Comparison of ENCODE assay signal across 8 cellular contexts in genomic region chr6:170583736-170584180, GRCh38. TPM values are rescaled to one million over a fixed set of nuclear protein-coding genes. Genes with fewer than 3 reads are reported as not detected.
A peak's percentile ranks its signal among the peaks of the same experiment; 100 is the strongest.
DNase-seq lines count a peak whose midpoint lies in the region; ATAC-seq and TF ChIP-seq lines count a peak whose summit lies in the region.

No MANE protein-coding gene starts in this region.

- TF ChIP-seq CTCF in GM13977 (IDR thresholded peaks at IDR 0.05; ENCODE audit: extremely low read depth, insufficient read depth, missing control alignments) (no peak), brain (conservative IDR thresholded peaks at IDR 0.05) (no peak)

- H2BK5ac ChIP-seq in mesenchymal stem cell (ENCODE audit: low read depth, low read length, poor library complexity, severe bottlenecking), result no peak overlapping the region

- peak overlapping the region in 1 of 2 experiments; percentile 98 for H3K18ac ChIP-seq in mesenchymal stem cell (ENCODE audit: low read depth in 1 of 2, low read length in 2 of 2)

- ATAC-seq in HG03457 (IDR thresholded peaks at IDR 0.05; ENCODE audit: unreplicated experiment) (no peak), HG03175 (IDR thresholded peaks at IDR 0.05; ENCODE audit: unreplicated experiment) (no peak), HG02981 (IDR thresholded peaks at IDR 0.05; ENCODE audit: unreplicated experiment) (no peak)

- H3K36me3 ChIP-seq in mesenchymal stem cell (ENCODE audit: control insufficient read depth in 1 of 2, insufficient read depth in 2 of 2, low read depth in 1 of 2, low read length in 2 of 2), result peaks cover 10 to 43% of the 10 kb centered on the region in 2 experiments

- H3K36me3 Mint-ChIP-seq in brain, result peaks cover 18% of the 10 kb centered on the region

- peak overlapping the region; percentile 94 for H2AFZ ChIP-seq in mesenchymal stem cell (ENCODE audit: low read depth, low read length)

- peaks cover 12% of the 10 kb centered on the region for H3K27me3 Mint-ChIP-seq in brain

- no peaks in the 10 kb centered on the region for H3K9me3 Mint-ChIP-seq in brain

- no peak overlapping the region for H3K14ac ChIP-seq in mesenchymal stem cell (ENCODE audit: low read length in 2 of 2)

- no peak overlapping the region for H3K27ac ChIP-seq in mesenchymal stem cell (ENCODE audit: low read length, poor library complexity, severe bottlenecking)

- H2BK15ac ChIP-seq in mesenchymal stem cell (ENCODE audit: low read depth, poor library complexity, severe bottlenecking), result no peak overlapping the region

- peaks cover 27% of the 10 kb centered on the region for H3K4me1 Mint-ChIP-seq in brain

- DNase-seq in GM13977 (ENCODE audit: low spot score) (peak; percentile 22), HT-29 (ENCODE audit: low spot score) (peak; percentile 60), mesenchymal stem cell (no peak)
- DNase-seq in activated CD4-positive, alpha-beta T cell treated with anti-CD3 and anti-CD28 coated beads for 4 hours, result no peak

- H3K4ac ChIP-seq in mesenchymal stem cell (ENCODE audit: low read depth in 1 of 2, low read length in 2 of 2), result peak overlapping the region; percentile 70 to 98

- no peaks in the 10 kb centered on the region for H3K27me3 ChIP-seq in mesenchymal stem cell (ENCODE audit: control insufficient read depth in 1 of 2, insufficient read depth in 1 of 2, low read length in 2 of 2)

- in situ Hi-C loops in GM13977 (cut with MboI; ENCODE audit: low pct_unique_long_range_greater_than_20kb, low sequenced_read_pairs, unreplicated experiment), result no loop called here

- no peak overlapping the region for H3K23ac ChIP-seq in mesenchymal stem cell (ENCODE audit: low read length in 2 of 2)

- peak overlapping the region; percentile 96 for H4K91ac ChIP-seq in mesenchymal stem cell (ENCODE audit: low read length)

- H3K4me2 ChIP-seq in mesenchymal stem cell (ENCODE audit: low read length, poor library complexity, severe bottlenecking), result peak overlapping the region; percentile 77

- H4K8ac ChIP-seq in mesenchymal stem cell (ENCODE audit: low read length), result peak overlapping the region; percentile 97

- H3K4me1 ChIP-seq in mesenchymal stem cell (ENCODE audit: control insufficient read depth, insufficient read depth, low read depth, low read length), result peaks cover 2% of the 10 kb centered on the region

- H3K79me1 ChIP-seq in mesenchymal stem cell (replicated peaks; ENCODE audit: low read length, poor library complexity, severe bottlenecking), result peaks cover 15% of the 10 kb centered on the region

- H2BK120ac ChIP-seq in mesenchymal stem cell (ENCODE audit: low read depth, low read length), result no peak overlapping the region

- no peaks in the 10 kb centered on the region for H3K9me3 ChIP-seq in mesenchymal stem cell (ENCODE audit: control insufficient read depth, low read length)

- H3K4me3 Mint-ChIP-seq in brain, result peak overlapping the region; percentile 94 to 100 (median 96)

- H3K27ac Mint-ChIP-seq in brain, result peak overlapping the region; percentile 88 to 96 (median 93)

- whole genome bisulfite sequencing in mesenchymal stem cell, result 2% methylated on average over 5 of the region's 12 CpGs

- peak overlapping the region; percentile 92 for H3K9ac ChIP-seq in mesenchymal stem cell (ENCODE audit: low read length)

- peak overlapping the region; percentile 91 to 100 for H3K4me3 ChIP-seq in mesenchymal stem cell (ENCODE audit: insufficient read depth in 1 of 2, low read depth in 1 of 2, low read length in 2 of 2)

- H2AK5ac ChIP-seq in mesenchymal stem cell (ENCODE audit: low read length, severe bottlenecking), result no peak overlapping the region

- H2BK12ac ChIP-seq in mesenchymal stem cell (ENCODE audit: low read length in 2 of 2), result no peak overlapping the region

RNA-seq across cellular contexts. Expression of gene PDCD2, which starts 0.7 kb away (rescaled TPM):
- total RNA-seq in HT-29 (2014; rRNA removed; shearing (Covaris generic)), result 117 and 128 TPM in 2 replicates
- 65.9 TPM for polyA plus RNA-seq in brain (ENCODE audit: insufficient read depth, low read depth, low replicate concordance)
- 48.7 TPM for polyA plus RNA-seq in mesenchymal stem cell (2013, experiment 1 of 2)
- 49.7 TPM for polyA plus RNA-seq in mesenchymal stem cell (2013, experiment 2 of 2)

RNA-seq across cellular contexts. Expression of gene TBP, which starts 29.6 kb away (rescaled TPM):
- total RNA-seq in HT-29 (2014; rRNA removed; shearing (Covaris generic)), result 19.6 and 32.1 TPM in 2 replicates
- 17.1 TPM for polyA plus RNA-seq in brain (ENCODE audit: insufficient read depth, low read depth, low replicate concordance)
- polyA plus RNA-seq in mesenchymal stem cell (2013, experiment 1 of 2), result 14.0 TPM
- polyA plus RNA-seq in mesenchymal stem cell (2013, experiment 2 of 2), result 14.2 TPM

RNA-seq across cellular contexts. Expression of gene PSMB1, which starts 30.7 kb away (rescaled TPM):
- 358 and 431 TPM in 2 replicates for total RNA-seq in HT-29 (2014; rRNA removed; shearing (Covaris generic))
- polyA plus RNA-seq in brain (ENCODE audit: insufficient read depth, low read depth, low replicate concordance), result 419 TPM
- polyA plus RNA-seq in mesenchymal stem cell (2013, experiment 1 of 2), result 243 TPM
- polyA plus RNA-seq in mesenchymal stem cell (2013, experiment 2 of 2), result 250 TPM

Comparison
In these comparisons a context has a peak if more than half of its experiments do, and no peak if none do; other contexts are left out.
1. DNase-seq: peak in GM13977 (single experiment) and HT-29 (single experiment); none in mesenchymal stem cell (single experiment) and activated CD4-positive, alpha-beta T cell treated with anti-CD3 and anti-CD28 coated beads for 4 hours (0 of 2).